In the genomic region with DNA sequence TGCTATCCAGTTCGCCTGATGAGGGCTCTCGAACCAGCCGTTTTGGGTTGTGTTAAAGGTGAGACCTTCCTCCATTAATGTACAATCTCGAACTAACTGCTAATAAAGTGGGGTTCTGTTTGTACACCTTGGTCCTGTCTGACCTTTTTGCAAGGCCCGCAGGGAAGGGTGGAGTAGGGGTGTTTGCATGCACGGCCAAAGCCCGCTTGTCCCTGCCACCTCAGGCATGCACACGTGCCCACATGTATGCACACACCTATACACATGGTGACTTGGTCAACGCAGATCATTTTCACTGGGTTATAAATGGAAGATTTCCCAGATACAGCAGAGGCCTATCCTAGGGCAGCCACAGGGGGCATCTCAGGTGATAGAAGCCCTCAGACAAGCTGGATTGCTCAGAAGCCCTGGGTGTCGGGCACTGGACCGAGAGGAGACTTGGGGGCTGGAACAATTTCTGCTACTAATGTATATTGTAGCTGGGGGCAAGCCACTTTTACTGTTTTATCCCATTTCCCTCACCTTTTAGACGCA, we compare ENCODE assay signal across 1 cellular context.
TF ChIP-seq lines count a peak whose summit lies in the region.

No MANE protein-coding gene starts in this region.

TF ChIP-seq in HepG2, 621 proteins besides CTCF, POLR2A, EP300 and RAD21:
- TF ChIP-seq AGO2 (optimal IDR thresholded peaks at IDR 0.05; ENCODE audit: low read depth, low read length) (peak; percentile 14), ZNF567 (CRISPR knock-in tag; IDR thresholded peaks at IDR 0.05; ENCODE audit: borderline replicate concordance) (no peak), KDM2A (CRISPR knock-in tag; IDR thresholded peaks at IDR 0.05; ENCODE audit: borderline replicate concordance, low read depth) (0 out of 2 replicates have a peak, but pooled peaks have one; percentile 27)
- TF ChIP-seq, protein P1, sequence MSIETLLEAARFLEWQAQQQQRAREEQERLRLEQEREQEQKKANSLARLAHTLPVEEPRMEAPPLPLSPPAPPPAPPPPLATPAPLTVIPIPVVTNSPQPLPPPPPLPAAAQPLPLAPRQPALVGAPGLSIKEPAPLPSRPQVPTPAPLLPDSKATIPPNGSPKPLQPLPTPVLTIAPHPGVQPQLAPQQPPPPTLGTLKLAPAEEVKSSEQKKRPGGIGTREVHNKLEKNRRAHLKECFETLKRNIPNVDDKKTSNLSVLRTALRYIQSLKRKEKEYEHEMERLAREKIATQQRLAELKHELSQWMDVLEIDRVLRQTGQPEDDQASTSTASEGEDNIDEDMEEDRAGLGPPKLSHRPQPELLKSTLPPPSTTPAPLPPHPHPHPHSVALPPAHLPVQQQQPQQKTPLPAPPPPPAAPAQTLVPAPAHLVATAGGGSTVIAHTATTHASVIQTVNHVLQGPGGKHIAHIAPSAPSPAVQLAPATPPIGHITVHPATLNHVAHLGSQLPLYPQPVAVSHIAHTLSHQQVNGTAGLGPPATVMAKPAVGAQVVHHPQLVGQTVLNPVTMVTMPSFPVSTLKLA (IDR thresholded peaks at IDR 0.05), result peak; percentile 46
